In genomic region chr7:596071-596818, GRCh38 we compare ENCODE assay signal across 17 cellular contexts.
DNase-seq lines count a peak whose midpoint lies in the region; ATAC-seq and TF ChIP-seq lines count a peak whose summit lies in the region.
"Had no signal": no experiment of that assay in that cellular context is flagged by ENCODE, and none has a peak within 500 bp of the region (broad histone marks: within the 10 kb centered on the region; RNA-seq: fewer than 3 reads in every experiment).

No MANE protein-coding gene starts in this region.

- H3K4me1 ChIP-seq in heart left ventricle: peaks cover 0 to 27% (median 14%) of the 10 kb centered on the region in 12 donors
- H3K4me1 ChIP-seq: A549 had no signal

- H3K4me3 Mint-ChIP-seq in activated T-helper 17 cell treated with anti-CD3 and anti-CD28 coated beads, Interleukin-2, amount 50 U/mL, for 72 hours: peak overlapping the region; percentile 9
- H3K4me3 Mint-ChIP-seq in glutamatergic neuron (ENCODE audit: unreplicated experiment): no peak overlapping the region

- intact Hi-C loops in heart left ventricle (cut with DNase I) (loop anchor here in 1 of 10 donors (5.0 kb wide), 1 partner anchor 34 kb away; no protein-coding TSS in a partner anchor), left cardiac atrium (cut with DNase I) (no loop called here)

- H3K27ac Mint-ChIP-seq in activated T-helper 17 cell treated with anti-CD3 and anti-CD28 coated beads, Interleukin-2, amount 50 U/mL, for 72 hours: peak overlapping the region; percentile 21
- no peak overlapping the region for H3K27ac Mint-ChIP-seq in glutamatergic neuron (ENCODE audit: unreplicated experiment)

- peaks cover 21% of the 10 kb centered on the region for H3K36me3 Mint-ChIP-seq in activated T-helper 17 cell treated with anti-CD3 and anti-CD28 coated beads, Interleukin-2, amount 50 U/mL, for 72 hours (ENCODE audit: low read depth)
- H3K36me3 Mint-ChIP-seq in glutamatergic neuron (ENCODE audit: unreplicated experiment): no peaks in the 10 kb centered on the region

- H3K9me3 Mint-ChIP-seq in activated T-helper 17 cell treated with anti-CD3 and anti-CD28 coated beads, Interleukin-2, amount 50 U/mL, for 72 hours: no peaks in the 10 kb centered on the region
- H3K9me3 Mint-ChIP-seq in glutamatergic neuron (ENCODE audit: unreplicated experiment): peaks cover 3% of the 10 kb centered on the region

- H3K27ac ChIP-seq in heart left ventricle (no peak overlapping the region), substantia nigra (ENCODE audit: low read depth, low read length, poor library complexity, severe bottlenecking) (peak overlapping the region; percentile 11)
- H3K27ac ChIP-seq: A549 had no signal

- no peaks in the 10 kb centered on the region for H3K27me3 Mint-ChIP-seq in activated T-helper 17 cell treated with anti-CD3 and anti-CD28 coated beads, Interleukin-2, amount 50 U/mL, for 72 hours
- H3K27me3 Mint-ChIP-seq in glutamatergic neuron (ENCODE audit: unreplicated experiment): peaks cover 5% of the 10 kb centered on the region

- H3K36me3 ChIP-seq in heart left ventricle: peaks cover 0 to 6% (median 0%) of the 10 kb centered on the region in 9 donors

- no peak for TF ChIP-seq POLR2A in heart left ventricle (IDR thresholded peaks at IDR 0.05)

- ATAC-seq in heart left ventricle (no peak), left cardiac atrium (no peak), HG03565 (IDR thresholded peaks at IDR 0.05; ENCODE audit: unreplicated experiment) (no peak)
- no peak for ATAC-seq in activated T-helper 17 cell treated with anti-CD3 and anti-CD28 coated beads, Interleukin-2, amount 50 U/mL, for 72 hours (replicated peaks)
- ATAC-seq: A549, PC-3 had no signal

- 96 to 97% (median 96%) methylated on average over 30 of the region's 30 CpGs for WGBS in heart left ventricle, 4 donors

- DNase-seq in heart left ventricle: peak in 3 of 5 donors; percentile 19 to 60 (median 25)
- no peak for DNase-seq in left cardiac atrium
- DNase-seq in glutamatergic neuron: peak; percentile 6
- no peak for DNase-seq in substantia nigra (lab: John Stamatoyannopoulos, UW)
- DNase-seq in NCI-H1092 treated with DMSO at 0.1 percent for 48 hours (lab: John Stamatoyannopoulos, UW): no peak
- DNase-seq: COR-L47, EL, H7, NCI-H1048, NCI-H146, NCI-H2081, NCI-H510A, NCI-H82, PC-3 had no signal

- H3K4me3 ChIP-seq in heart left ventricle: no peak overlapping the region
- H3K4me3 ChIP-seq: A549 had no signal

- H3K4me1 Mint-ChIP-seq in activated T-helper 17 cell treated with anti-CD3 and anti-CD28 coated beads, Interleukin-2, amount 50 U/mL, for 72 hours: peaks cover 5% of the 10 kb centered on the region
- no peaks in the 10 kb centered on the region for H3K4me1 Mint-ChIP-seq in glutamatergic neuron (ENCODE audit: low read depth, unreplicated experiment)

- no peaks in the 10 kb centered on the region for H3K27me3 ChIP-seq in heart left ventricle

- peaks cover 0 to 3% (median 0%) of the 10 kb centered on the region in 12 donors for H3K9me3 ChIP-seq in heart left ventricle
- H3K9me3 ChIP-seq: A549 had no signal

- TF ChIP-seq CTCF in heart left ventricle (IDR thresholded peaks at IDR 0.05) (no peak), glutamatergic neuron (IDR thresholded peaks at IDR 0.05; ENCODE audit: partially characterized antibody, unreplicated experiment) (no peak)

Comparison
In these comparisons a context has a peak if more than half of its experiments do, and no peak if none do; other contexts are left out.
1. DNase-seq: peak in heart left ventricle (3 of 5) and glutamatergic neuron (single experiment); none in left cardiac atrium (single experiment), substantia nigra (0 of 49) and NCI-H1092 treated with DMSO at 0.1 percent for 48 hours (single experiment).